In the genomic region with DNA sequence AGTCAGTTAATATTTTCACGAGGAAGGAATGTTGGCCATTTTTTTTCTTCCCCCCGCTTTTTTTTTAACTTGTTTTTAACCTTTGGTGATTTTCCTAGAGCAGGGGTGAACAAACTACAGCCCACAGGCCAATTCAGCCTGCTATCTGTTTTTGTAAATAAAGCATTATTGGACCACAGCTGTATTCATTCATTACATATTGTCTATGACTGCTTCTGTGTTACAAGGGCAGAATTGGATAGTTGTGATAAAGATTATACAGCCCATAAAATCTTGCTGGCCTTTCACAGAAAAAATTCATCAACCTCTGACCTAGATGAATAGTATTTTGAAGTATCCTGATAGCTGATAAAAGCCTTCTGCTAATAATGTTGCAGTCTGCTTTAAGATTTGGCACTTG, we compare ENCODE assay signal across 16 cellular contexts.
A peak's percentile ranks its signal among the peaks of the same experiment; 100 is the strongest.
DNase-seq lines count a peak whose midpoint lies in the region; ATAC-seq and TF ChIP-seq lines count a peak whose summit lies in the region.
"Had no signal": no experiment of that assay in that cellular context is flagged by ENCODE, and none has a peak within 500 bp of the region (broad histone marks: within the 10 kb centered on the region; RNA-seq: fewer than 3 reads in every experiment).

No MANE protein-coding gene starts in this region.

- no peaks in the 10 kb centered on the region for H3K9me2 ChIP-seq in OCI-LY1 (ENCODE audit: low read depth, low read length)

- H3K4me3 ChIP-seq in OCI-LY1 (ENCODE audit: low read depth, low read length, poor library complexity, severe bottlenecking), result no peak overlapping the region
- H3K4me3 ChIP-seq in mammary epithelial cell (replicated peaks in 1 of 3; ENCODE audit: insufficient read depth in 1 of 3, low read depth in 2 of 3, low read length in 3 of 3), result no peak overlapping the region
- H3K4me3 ChIP-seq in mesenchymal stem cell (ENCODE audit: insufficient read depth in 1 of 2, low read depth in 1 of 2, low read length in 2 of 2), result no peak overlapping the region
- no peak overlapping the region for H3K4me3 ChIP-seq in upper lobe of left lung
- H3K4me3 ChIP-seq: K562 had no signal

- intact Hi-C loops in mammary epithelial cell (cut with micrococcal nuclease), result no loop called here

- H3K79me2 ChIP-seq in OCI-LY1 (ENCODE audit: insufficient read depth, low read length) (peaks cover 3% of the 10 kb centered on the region; the same call in 1 of the 2 replicates), mammary epithelial cell (ENCODE audit: insufficient read depth, low read length) (peaks cover 10% of the 10 kb centered on the region)

- no peak overlapping the region for H3K27ac Mint-ChIP-seq in activated CD8-positive, alpha-beta memory T cell treated with anti-CD3 and anti-CD28 coated beads, Interleukin-2, amount 10 ng/mL, durations not matched to agents 7 days and 5 days
- H3K27ac Mint-ChIP-seq: activated CD8-positive, alpha-beta T cell treated with anti-CD3 and anti-CD28 coated beads, Interleukin-2, amount 10 ng/mL, durations not matched to agents 7 days and 5 days; activated naive CD8-positive, alpha-beta T cell treated with anti-CD3 and anti-CD28 coated beads, Interleukin-2, amount 50 U/mL, for 24 hours; activated T-helper 1 cell treated with anti-CD3 and anti-CD28 coated beads, Interleukin-12 subunit alpha, Interleukin-12 subunit beta, Interleukin-2, Interleukin-4 antibody, amounts not matched to agents 30 ng/mL and 10 ng/mL and 1 ng/mL, durations not matched to agents 14 hours and 24 hours and 36 hours; nephron progenitor cell had no signal

- H3F3A ChIP-seq in OCI-LY1 (ENCODE audit: insufficient read depth, low read length), result no peaks in the 10 kb centered on the region

- no TSS peak for BruUV-seq in mammary epithelial cell (replicated peaks; lab: Mats Ljungman, UMichigan)

- H2BK5ac ChIP-seq in mesenchymal stem cell (ENCODE audit: low read depth, low read length, poor library complexity, severe bottlenecking), result peak overlapping the region; percentile 51

- no peak for TF ChIP-seq CTCF in OCI-LY1 (IDR thresholded peaks at IDR 0.05; ENCODE audit: low read length)
- no peak for TF ChIP-seq CTCF in mammary epithelial cell (conservative IDR thresholded peaks at IDR 0.05 in 1 of 2, IDR thresholded peaks at IDR 0.05 in 1 of 2; ENCODE audit: extremely low read depth in 1 of 2, insufficient read depth in 1 of 2, low read depth in 1 of 2, low read length in 2 of 2)
- TF ChIP-seq CTCF in upper lobe of left lung (IDR thresholded peaks at IDR 0.05), result no peak

- no peak overlapping the region for H3K18ac ChIP-seq in mesenchymal stem cell (ENCODE audit: low read depth in 1 of 2, low read length in 2 of 2)

- no peak overlapping the region for H3K4me3 Mint-ChIP-seq in activated CD8-positive, alpha-beta memory T cell treated with anti-CD3 and anti-CD28 coated beads, Interleukin-2, amount 10 ng/mL, durations not matched to agents 7 days and 5 days
- H3K4me3 Mint-ChIP-seq: activated CD8-positive, alpha-beta T cell treated with anti-CD3 and anti-CD28 coated beads, Interleukin-2, amount 10 ng/mL, durations not matched to agents 7 days and 5 days; activated naive CD8-positive, alpha-beta T cell treated with anti-CD3 and anti-CD28 coated beads, Interleukin-2, amount 50 U/mL, for 24 hours; activated T-helper 1 cell treated with anti-CD3 and anti-CD28 coated beads, Interleukin-12 subunit alpha, Interleukin-12 subunit beta, Interleukin-2, Interleukin-4 antibody, amounts not matched to agents 30 ng/mL and 10 ng/mL and 1 ng/mL, durations not matched to agents 14 hours and 24 hours and 36 hours; central memory CD8-positive, alpha-beta T cell; nephron progenitor cell had no signal

- no peak overlapping the region for H2AFZ ChIP-seq in OCI-LY1 (ENCODE audit: low read length)
- peak overlapping the region; percentile 44 for H2AFZ ChIP-seq in mammary epithelial cell (ENCODE audit: low read depth, low read length)
- H2AFZ ChIP-seq in mesenchymal stem cell (ENCODE audit: low read depth, low read length), result no peak overlapping the region

- H2AK5ac ChIP-seq in mesenchymal stem cell (ENCODE audit: low read length, severe bottlenecking), result no peak overlapping the region

- H3K36me3 ChIP-seq in OCI-LY1 (ENCODE audit: insufficient read depth, low read length) (peaks cover 97% of the 10 kb centered on the region), mammary epithelial cell (ENCODE audit: insufficient read depth, low read length) (no peaks in the 10 kb centered on the region), mesenchymal stem cell (ENCODE audit: control insufficient read depth in 1 of 2, insufficient read depth in 2 of 2, low read depth in 1 of 2, low read length in 2 of 2) (peaks cover 0 to 35% of the 10 kb centered on the region in 2 experiments), upper lobe of left lung (peaks cover 0 to 11% (median 2%) of the 10 kb centered on the region in 4 donors)
- H3K36me3 ChIP-seq: BE2C had no signal

- no peak overlapping the region for H2BK15ac ChIP-seq in mesenchymal stem cell (ENCODE audit: low read depth, poor library complexity, severe bottlenecking)

- peaks cover 11% of the 10 kb centered on the region for H3K79me1 ChIP-seq in mesenchymal stem cell (replicated peaks; ENCODE audit: low read length, poor library complexity, severe bottlenecking)

- TF ChIP-seq POLR2A in upper lobe of left lung (IDR thresholded peaks at IDR 0.05), result no peak

- 83% methylated on average over 2 of the region's 2 CpGs for WGBS in mammary epithelial cell (ENCODE audit: low coverage, missing lambda C conversion rate)
- WGBS in mesenchymal stem cell, result no CpG with 5 or more reads among the region's 2 CpGs
- 67 to 69% methylated on average over 2 of the region's 2 CpGs for WGBS in upper lobe of left lung, 2 donors

- H3K9me3 ChIP-seq in OCI-LY1 (ENCODE audit: low read length), result no peaks in the 10 kb centered on the region
- no peaks in the 10 kb centered on the region for H3K9me3 ChIP-seq in mammary epithelial cell (replicated peaks; ENCODE audit: insufficient read depth, low read length)
- H3K9me3 ChIP-seq in mesenchymal stem cell (ENCODE audit: control insufficient read depth, low read length), result no peaks in the 10 kb centered on the region
- H3K9me3 ChIP-seq in upper lobe of left lung, result no peaks in the 10 kb centered on the region
- H3K9me3 ChIP-seq: BE2C had no signal

- dilution Hi-C loops in mammary epithelial cell (cut with HindIII; ENCODE audit: low sequenced_read_pairs), result no loop called here

- in situ Hi-C loops in mammary epithelial cell (cut with MboI; ENCODE audit: low sequenced_read_pairs in 2 of 2), result no loop called here

- H3K4ac ChIP-seq in mesenchymal stem cell (ENCODE audit: low read depth in 1 of 2, low read length in 2 of 2), result no peak overlapping the region

- no peak overlapping the region for H2BK12ac ChIP-seq in mesenchymal stem cell (ENCODE audit: low read length in 2 of 2)

- no peaks in the 10 kb centered on the region for H3K36me3 Mint-ChIP-seq in activated CD8-positive, alpha-beta memory T cell treated with anti-CD3 and anti-CD28 coated beads, Interleukin-2, amount 10 ng/mL, durations not matched to agents 7 days and 5 days

- no peaks in the 10 kb centered on the region for H3K4me1 Mint-ChIP-seq in activated CD8-positive, alpha-beta memory T cell treated with anti-CD3 and anti-CD28 coated beads, Interleukin-2, amount 10 ng/mL, durations not matched to agents 7 days and 5 days
- H3K4me1 Mint-ChIP-seq: activated naive CD8-positive, alpha-beta T cell treated with anti-CD3 and anti-CD28 coated beads, Interleukin-2, amount 50 U/mL, for 24 hours; central memory CD8-positive, alpha-beta T cell had no signal

- no peaks in the 10 kb centered on the region for H3K9me3 Mint-ChIP-seq in activated CD8-positive, alpha-beta memory T cell treated with anti-CD3 and anti-CD28 coated beads, Interleukin-2, amount 10 ng/mL, durations not matched to agents 7 days and 5 days (ENCODE audit: low read depth)
- H3K9me3 Mint-ChIP-seq: activated naive CD8-positive, alpha-beta T cell treated with anti-CD3 and anti-CD28 coated beads, Interleukin-2, amount 50 U/mL, for 24 hours; activated T-helper 1 cell treated with anti-CD3 and anti-CD28 coated beads, Interleukin-12 subunit alpha, Interleukin-12 subunit beta, Interleukin-2, Interleukin-4 antibody, amounts not matched to agents 30 ng/mL and 10 ng/mL and 1 ng/mL, durations not matched to agents 14 hours and 24 hours and 36 hours; central memory CD8-positive, alpha-beta T cell; nephron progenitor cell had no signal

- H4K20me1 ChIP-seq in OCI-LY1 (ENCODE audit: insufficient read depth, low read length) (no peaks in the 10 kb centered on the region), mammary epithelial cell (ENCODE audit: insufficient read depth, low read length) (no peaks in the 10 kb centered on the region)

- H3K27me3 Mint-ChIP-seq in activated CD8-positive, alpha-beta memory T cell treated with anti-CD3 and anti-CD28 coated beads, Interleukin-2, amount 10 ng/mL, durations not matched to agents 7 days and 5 days, result peaks cover 20% of the 10 kb centered on the region
- H3K27me3 Mint-ChIP-seq: activated naive CD8-positive, alpha-beta T cell treated with anti-CD3 and anti-CD28 coated beads, Interleukin-2, amount 50 U/mL, for 24 hours had no signal

- CTCF ChIA-PET in mammary epithelial cell (lab: Charles Lee; ENCODE audit: low non-redundant PET), result interaction anchor here (0.7 kb wide), 1 partner anchor 249 kb away, joined by 3 read pairs; no protein-coding TSS in a partner anchor
- CTCF ChIA-PET in activated CD8-positive, alpha-beta memory T cell treated with anti-CD3 and anti-CD28 coated beads, Interleukin-2, amount 10 ng/mL, durations not matched to agents 7 days and 5 days (lab: Charles Lee), result interaction anchor here (1.7 kb wide), 1 partner anchor 12 kb away, joined by 5 read pairs; no protein-coding TSS in a partner anchor

- TF ChIP-seq EP300 in upper lobe of left lung (IDR thresholded peaks at IDR 0.05), result no peak

- no peak overlapping the region for H2BK120ac ChIP-seq in mesenchymal stem cell (ENCODE audit: low read depth, low read length)

- H4K91ac ChIP-seq in mesenchymal stem cell (ENCODE audit: low read length), result no peak overlapping the region

- ATAC-seq in upper lobe of left lung (ENCODE audit: low FRiP score in 2 of 2) (no peak), HG02610 (IDR thresholded peaks at IDR 0.05; ENCODE audit: unreplicated experiment) (no peak), HG02970 (IDR thresholded peaks at IDR 0.05; ENCODE audit: low FRiP score, unreplicated experiment) (no peak)
- no peak for ATAC-seq in activated CD8-positive, alpha-beta memory T cell treated with anti-CD3 and anti-CD28 coated beads, Interleukin-2, amount 10 ng/mL, durations not matched to agents 7 days and 5 days
- ATAC-seq: activated CD8-positive, alpha-beta T cell treated with anti-CD3 and anti-CD28 coated beads, Interleukin-2, amount 10 ng/mL, durations not matched to agents 7 days and 5 days; activated naive CD8-positive, alpha-beta T cell treated with anti-CD3 and anti-CD28 coated beads, Interleukin-2, amount 50 U/mL, for 24 hours; K562 had no signal

- H3K4me1 ChIP-seq in OCI-LY1 (ENCODE audit: insufficient read depth, low read length, severe bottlenecking) (peaks cover 41% of the 10 kb centered on the region), mammary epithelial cell (ENCODE audit: insufficient read depth, low read length) (peaks cover 30% of the 10 kb centered on the region), mesenchymal stem cell (ENCODE audit: control insufficient read depth, insufficient read depth, low read depth, low read length) (peaks cover 2% of the 10 kb centered on the region), upper lobe of left lung (peaks cover 12 to 22% (median 19%) of the 10 kb centered on the region in 4 donors)

- no peak overlapping the region for H4K8ac ChIP-seq in mesenchymal stem cell (ENCODE audit: low read length)

- H3K14ac ChIP-seq in mesenchymal stem cell (ENCODE audit: low read length in 2 of 2), result no peak overlapping the region

- H3K27ac ChIP-seq in OCI-LY1 (ENCODE audit: low read depth, low read length, poor library complexity, severe bottlenecking) (peak overlapping the region; percentile 25), mammary epithelial cell (ENCODE audit: insufficient read depth, low read depth, low read length) (peak overlapping the region; percentile 87), mesenchymal stem cell (ENCODE audit: low read length, poor library complexity, severe bottlenecking) (peak overlapping the region; percentile 94), upper lobe of left lung (peak overlapping the region in 3 of 4 donors; percentile 7 to 61 (median 37))

- H3K27me3 ChIP-seq in OCI-LY1 (ENCODE audit: insufficient read depth, low read length) (no peaks in the 10 kb centered on the region), mammary epithelial cell (ENCODE audit: insufficient read depth, low read length) (no peaks in the 10 kb centered on the region), mesenchymal stem cell (ENCODE audit: control insufficient read depth in 1 of 2, insufficient read depth in 1 of 2, low read length in 2 of 2) (no peaks in the 10 kb centered on the region), upper lobe of left lung (no peaks in the 10 kb centered on the region)
- H3K27me3 ChIP-seq: BE2C had no signal

- DNase-seq in mammary epithelial cell (no peak), mesenchymal stem cell (peak; percentile 7), upper lobe of left lung (no peak)
- DNase-seq in activated CD8-positive, alpha-beta memory T cell treated with anti-CD3 and anti-CD28 coated beads, Interleukin-2, amount 10 ng/mL, durations not matched to agents 7 days and 5 days, result no peak
- DNase-seq: activated CD8-positive, alpha-beta T cell treated with anti-CD3 and anti-CD28 coated beads, Interleukin-2, amount 10 ng/mL, durations not matched to agents 7 days and 5 days; activated naive CD8-positive, alpha-beta T cell treated with anti-CD3 and anti-CD28 coated beads, Interleukin-2, amount 50 U/mL, for 24 hours; BE2C; DMS 273 treated with DMSO at 0.1 percent for 48 hours; nephron progenitor cell; retina had no signal

- no peak overlapping the region for H3K23ac ChIP-seq in mesenchymal stem cell (ENCODE audit: low read length in 2 of 2)

- H3K4me2 ChIP-seq in OCI-LY1 (ENCODE audit: low read length) (no peak overlapping the region), mammary epithelial cell (ENCODE audit: insufficient read depth, low read depth, low read length) (peak overlapping the region; percentile 84), mesenchymal stem cell (ENCODE audit: low read length, poor library complexity, severe bottlenecking) (no peak overlapping the region)

- H3K9ac ChIP-seq in OCI-LY1 (ENCODE audit: low read length) (no peak overlapping the region), mammary epithelial cell (ENCODE audit: insufficient read depth, low read length) (no peak overlapping the region), mesenchymal stem cell (ENCODE audit: low read length) (no peak overlapping the region)

Comparison
In these comparisons a context has a peak if more than half of its experiments do, and no peak if none do; other contexts are left out.
1. H3K27ac ChIP-seq: peak in every context shown above with its lines; median percentile 94 in mesenchymal stem cell; 87 in mammary epithelial cell; 37 in upper lobe of left lung; 25 in OCI-LY1.